In genomic region chr1:214427871-214428277, GRCh38 we compare ENCODE assay signal across 8 cellular contexts.
DNase-seq lines count a peak whose midpoint lies in the region; ATAC-seq and TF ChIP-seq lines count a peak whose summit lies in the region.

No MANE protein-coding gene starts in this region.

- peak overlapping the region; percentile 60 for H3K4me3 ChIP-seq in CD4-positive, CD25-positive, alpha-beta regulatory T cell (ENCODE audit: low read depth, low read length)
- no peak overlapping the region for H3K4me3 ChIP-seq in adipocyte (ENCODE audit: low read length)

- no peaks in the 10 kb centered on the region for H3K27me3 ChIP-seq in CD4-positive, CD25-positive, alpha-beta regulatory T cell (ENCODE audit: control insufficient read depth, insufficient read depth, low read length)
- H3K27me3 ChIP-seq in adipocyte (replicated peaks; ENCODE audit: control insufficient read depth, insufficient read depth, low read length): no peaks in the 10 kb centered on the region

- peak; percentile 97 to 98 for ATAC-seq in CD4-positive, CD25-positive, alpha-beta regulatory T cell (ENCODE audit: low read depth in 2 of 2)
- ATAC-seq in GM19455 (IDR thresholded peaks at IDR 0.05; ENCODE audit: unreplicated experiment): peak; percentile 97
- peak; percentile 93 for ATAC-seq in HG03520 (IDR thresholded peaks at IDR 0.05; ENCODE audit: unreplicated experiment)
- ATAC-seq in natural killer cell: peak; percentile 93 to 97 (median 96)

- H3K27me3 Mint-ChIP-seq in CD4-positive, CD25-positive, alpha-beta regulatory T cell: peaks cover 10% of the 10 kb centered on the region
- H3K27me3 Mint-ChIP-seq in natural killer cell (ENCODE audit: low read depth in 2 of 2): no peaks in the 10 kb centered on the region

- H3K9ac ChIP-seq in adipocyte (ENCODE audit: low read length): no peak overlapping the region

- H3K4me1 Mint-ChIP-seq in CD4-positive, CD25-positive, alpha-beta regulatory T cell: peaks cover 14 to 26% (median 17%) of the 10 kb centered on the region in 4 donors
- H3K4me1 Mint-ChIP-seq in natural killer cell: peaks cover 19 to 24% of the 10 kb centered on the region in 2 donors

- peak overlapping the region; percentile 44 for H3K27ac ChIP-seq in CD4-positive, CD25-positive, alpha-beta regulatory T cell (ENCODE audit: insufficient read depth, low read length, poor library complexity, severe bottlenecking)

- peak overlapping the region; percentile 92 to 94 (median 93) for H3K27ac Mint-ChIP-seq in CD4-positive, CD25-positive, alpha-beta regulatory T cell
- H3K27ac Mint-ChIP-seq in natural killer cell: peak overlapping the region; percentile 39 to 86

- intact Hi-C loops in natural killer cell (cut with micrococcal nuclease): no loop called here

- TF ChIP-seq CTCF in natural killer cell (IDR thresholded peaks at IDR 0.05): no peak

- H3K36me3 ChIP-seq in CD4-positive, CD25-positive, alpha-beta regulatory T cell (ENCODE audit: control insufficient read depth, insufficient read depth, low read length): no peaks in the 10 kb centered on the region
- H3K36me3 ChIP-seq in adipocyte (ENCODE audit: control insufficient read depth, insufficient read depth, low read length, severe bottlenecking): no peaks in the 10 kb centered on the region

- peaks cover 19% of the 10 kb centered on the region for H3K4me1 ChIP-seq in CD4-positive, CD25-positive, alpha-beta regulatory T cell (ENCODE audit: control insufficient read depth, insufficient read depth, low read length, poor library complexity, severe bottlenecking)
- H3K4me1 ChIP-seq in adipocyte (ENCODE audit: control insufficient read depth, insufficient read depth, low read length): peaks cover 24% of the 10 kb centered on the region

- H3K4me3 Mint-ChIP-seq in CD4-positive, CD25-positive, alpha-beta regulatory T cell: peak overlapping the region; percentile 26 to 70 (median 67)
- H3K4me3 Mint-ChIP-seq in natural killer cell: peak overlapping the region; percentile 38

- H3K9me3 ChIP-seq in CD4-positive, CD25-positive, alpha-beta regulatory T cell (ENCODE audit: control insufficient read depth in 2 of 2, low read length in 2 of 2): no peaks in the 10 kb centered on the region
- H3K9me3 ChIP-seq in adipocyte (ENCODE audit: control insufficient read depth, low read length): no peaks in the 10 kb centered on the region

- H3K36me3 Mint-ChIP-seq in CD4-positive, CD25-positive, alpha-beta regulatory T cell: no peaks in the 10 kb centered on the region
- no peaks in the 10 kb centered on the region for H3K36me3 Mint-ChIP-seq in natural killer cell

- H3K9me3 Mint-ChIP-seq in CD4-positive, CD25-positive, alpha-beta regulatory T cell: peaks cover 0 to 3% (median 0%) of the 10 kb centered on the region in 7 donors
- H3K9me3 Mint-ChIP-seq in natural killer cell: no peaks in the 10 kb centered on the region

- peak; percentile 23 to 96 (median 76) for DNase-seq in CD4-positive, CD25-positive, alpha-beta regulatory T cell
- peak; percentile 93 to 97 for DNase-seq in SW 1271 (lab: John Stamatoyannopoulos, UW)
- DNase-seq in adipocyte (ENCODE audit: low read depth): peak; percentile 49
- peak; percentile 36 for DNase-seq in natural killer cell
- DNase-seq in GOT3 (lab: John Stamatoyannopoulos, UW): no peak
- no peak for DNase-seq in NCI-H146 treated with DMSO at 0.1 percent for 48 hours (lab: John Stamatoyannopoulos, UW; ENCODE audit: unreplicated experiment)

Comparison
In these comparisons a context has a peak if more than half of its experiments do, and no peak if none do; other contexts are left out.
1. DNase-seq: peak in CD4-positive, CD25-positive, alpha-beta regulatory T cell (3 of 3), SW 1271 (2 of 2), adipocyte (single experiment) and natural killer cell (single experiment); none in GOT3 (single experiment) and NCI-H146 treated with DMSO at 0.1 percent for 48 hours (single experiment).
2. Peak in every context shown above with its lines, with median percentiles within 50 percentile points of each other: ATAC-seq.